ENCODE assay signal across 14 cellular contexts in the genomic region with DNA sequence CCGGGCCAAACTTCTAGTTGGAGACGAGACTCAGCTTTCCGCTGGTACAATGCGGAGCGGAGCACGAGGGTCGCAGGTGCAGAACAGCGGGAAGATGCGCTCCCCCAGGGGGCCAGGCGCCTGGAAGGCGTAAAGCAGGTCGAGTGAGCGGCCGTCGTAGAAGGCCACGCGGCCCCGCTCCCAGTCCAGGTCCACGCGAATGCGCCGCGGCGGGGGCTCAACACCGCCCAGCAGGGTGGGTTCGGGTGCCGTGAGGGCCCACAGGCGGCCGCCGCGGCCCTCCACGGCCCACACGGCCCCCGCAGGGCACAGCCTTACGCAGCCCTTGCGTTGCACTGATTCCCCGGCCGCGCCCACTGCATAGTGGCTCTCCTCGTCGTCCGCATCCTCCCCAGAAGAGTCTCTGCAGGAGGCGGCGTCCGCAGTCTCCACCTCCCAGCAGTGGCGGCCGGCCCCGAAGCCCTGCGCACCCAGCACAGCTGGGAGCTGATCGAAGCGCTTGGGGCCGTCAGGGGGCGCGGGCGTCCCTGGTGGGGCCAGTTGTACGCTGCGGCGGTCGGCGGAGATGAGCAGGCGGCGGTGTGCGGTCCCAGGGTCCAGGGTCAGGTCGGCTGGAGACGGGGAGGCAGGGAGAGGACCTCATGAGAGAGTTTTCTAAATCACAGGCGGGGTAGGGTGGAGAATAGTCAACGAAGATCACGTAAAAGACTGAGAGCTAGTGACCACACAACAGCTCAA. TPM values are rescaled to one million over a fixed set of nuclear protein-coding genes. Genes with fewer than 3 reads are reported as not detected.
DNase-seq lines count a peak whose midpoint lies in the region; ATAC-seq and TF ChIP-seq lines count a peak whose summit lies in the region.
"Had no signal": no experiment of that assay in that cellular context is flagged by ENCODE, and none has a peak within 500 bp of the region (broad histone marks: within the 10 kb centered on the region; RNA-seq: fewer than 3 reads in every experiment).

No MANE protein-coding gene starts in this region.

- peak overlapping the region; percentile 17 for H3K4me3 ChIP-seq in brain microvascular endothelial cell (ENCODE audit: low read depth, low read length)
- peak overlapping the region; percentile 50 for H3K4me3 ChIP-seq in iPS-15b (ENCODE audit: low read depth, low read length)
- H3K4me3 ChIP-seq in smooth muscle cell, result peak overlapping the region; percentile 36
- no peak overlapping the region for H3K4me3 ChIP-seq in PC-9
- peak overlapping the region in 1 of 4 donors; percentile 9 for H3K4me3 ChIP-seq in transverse colon
- H3K4me3 ChIP-seq: SK-N-MC had no signal

- peaks cover 38% of the 10 kb centered on the region for H3K27me3 Mint-ChIP-seq in activated CD4-positive, alpha-beta T cell treated with anti-CD3 and anti-CD28 coated beads for 36 hours

- CTCF ChIA-PET in activated CD4-positive, alpha-beta T cell treated with anti-CD3 and anti-CD28 coated beads for 36 hours (lab: Charles Lee), result interaction anchor here (0.7 to 1.3 kb wide), 2 partner anchors 32 to 153 kb away, joined by 3 read pairs; no protein-coding TSS in a partner anchor
- CTCF ChIA-PET in PC-9 (lab: Charles Lee), result no interaction called here

- POLR2A ChIA-PET in activated CD4-positive, alpha-beta T cell treated with anti-CD3 and anti-CD28 coated beads for 36 hours (lab: Charles Lee), result interaction anchor here (1.9 kb wide), 1 partner anchor 9 kb away, joined by 7 read pairs; the partner anchor contains the start of gene POLR1H
- POLR2A ChIA-PET in PC-9 (lab: Charles Lee; ENCODE audit: unreplicated experiment), result no interaction called here

- H3K4me1 ChIP-seq in iPS-15b (ENCODE audit: control insufficient read depth, insufficient read depth, low read length) (peaks cover 6% of the 10 kb centered on the region), smooth muscle cell (ENCODE audit: low read depth) (peaks cover 19% of the 10 kb centered on the region), PC-9 (replicated peaks; ENCODE audit: insufficient read depth) (peaks cover 20% of the 10 kb centered on the region), transverse colon (peaks cover 19 to 49% (median 36%) of the 10 kb centered on the region in 4 donors)

- peak overlapping the region; percentile 82 for H3K4me2 ChIP-seq in smooth muscle cell
- H3K4me2 ChIP-seq in PC-9, result no peak overlapping the region

- 10% methylated on average over 53 of the region's 68 CpGs for WGBS in smooth muscle cell (ENCODE audit: low lambda C conversion rate)
- 64 to 92% methylated on average over 5 to 66 of the region's 68 CpGs for WGBS in transverse colon (ENCODE audit: low coverage in 1 of 2), 2 donors

- peaks cover 44% of the 10 kb centered on the region for H3K4me1 Mint-ChIP-seq in activated CD4-positive, alpha-beta T cell treated with anti-CD3 and anti-CD28 coated beads for 36 hours

- no peaks in the 10 kb centered on the region for H3K36me3 ChIP-seq in brain microvascular endothelial cell (replicated peaks)
- no peaks in the 10 kb centered on the region for H3K36me3 ChIP-seq in iPS-15b (ENCODE audit: control insufficient read depth, insufficient read depth, low read length)
- no peaks in the 10 kb centered on the region for H3K36me3 ChIP-seq in smooth muscle cell (ENCODE audit: low read depth)
- H3K36me3 ChIP-seq in PC-9 (ENCODE audit: low read depth), result no peaks in the 10 kb centered on the region
- peaks cover 0 to 11% (median 0%) of the 10 kb centered on the region in 4 donors for H3K36me3 ChIP-seq in transverse colon

- peak; percentile 36 for DNase-seq in activated CD4-positive, alpha-beta T cell treated with anti-CD3 and anti-CD28 coated beads for 36 hours
- no peak for DNase-seq in activated CD4-positive, alpha-beta T cell treated with anti-CD3 and anti-CD28 coated beads for 48 hours
- DNase-seq in brain microvascular endothelial cell (peak; percentile 25), smooth muscle cell (lab: John Stamatoyannopoulos, UW; ENCODE audit: unreplicated experiment) (no peak), PC-9 (no peak), transverse colon (no peak)
- DNase-seq: cerebellar nuclear complex, NCI-H345 had no signal

- H3K27ac ChIP-seq in brain microvascular endothelial cell (no peak overlapping the region), smooth muscle cell (ENCODE audit: low read depth) (no peak overlapping the region), PC-9 (no peak overlapping the region), transverse colon (no peak overlapping the region)
- H3K27ac ChIP-seq: SK-N-MC had no signal

- peaks cover 29% of the 10 kb centered on the region for H3K36me3 Mint-ChIP-seq in activated CD4-positive, alpha-beta T cell treated with anti-CD3 and anti-CD28 coated beads for 36 hours (ENCODE audit: low read depth)

- H4K20me1 ChIP-seq in smooth muscle cell (ENCODE audit: low read depth) (no peaks in the 10 kb centered on the region), PC-9 (ENCODE audit: insufficient read depth) (peaks cover 8% of the 10 kb centered on the region)

- no peak for TF ChIP-seq EP300 in transverse colon (IDR thresholded peaks at IDR 0.05; ENCODE audit: low read depth)

- intact Hi-C loops in activated CD4-positive, alpha-beta T cell treated with anti-CD3 and anti-CD28 coated beads for 36 hours (cut with DNase I, micrococcal nuclease), result no loop called here
- intact Hi-C loops in PC-9 (cut with micrococcal nuclease; ENCODE audit: unreplicated experiment) (no loop called here), transverse colon (cut with DNase I; ENCODE audit: low total_unique reads) (no loop called here)

- no peak for ATAC-seq in activated CD4-positive, alpha-beta T cell treated with anti-CD3 and anti-CD28 coated beads for 36 hours
- no peak for ATAC-seq in HG02852 (IDR thresholded peaks at IDR 0.05; ENCODE audit: unreplicated experiment)
- ATAC-seq: sciatic nerve had no signal

- H2AFZ ChIP-seq in smooth muscle cell (ENCODE audit: low read depth) (no peak overlapping the region), PC-9 (no peak overlapping the region)

- no peak overlapping the region for H3K4me3 Mint-ChIP-seq in activated CD4-positive, alpha-beta T cell treated with anti-CD3 and anti-CD28 coated beads for 36 hours

- H3K27me3 ChIP-seq in brain microvascular endothelial cell (replicated peaks) (peaks cover 39% of the 10 kb centered on the region), iPS-15b (ENCODE audit: control insufficient read depth, insufficient read depth, low read length) (peaks cover 71% of the 10 kb centered on the region), smooth muscle cell (ENCODE audit: low read depth) (peaks cover 63% of the 10 kb centered on the region), PC-9 (ENCODE audit: insufficient read depth, low read depth) (no peaks in the 10 kb centered on the region), transverse colon (peaks cover 60% of the 10 kb centered on the region)

- no peaks in the 10 kb centered on the region for H3K9me3 ChIP-seq in iPS-15b (ENCODE audit: control insufficient read depth, insufficient read depth, low read length)
- H3K9me3 ChIP-seq in smooth muscle cell (replicated peaks; ENCODE audit: low read depth), result no peaks in the 10 kb centered on the region
- H3K9me3 ChIP-seq in PC-9 (ENCODE audit: insufficient read depth, low read depth), result no peaks in the 10 kb centered on the region
- no peaks in the 10 kb centered on the region for H3K9me3 ChIP-seq in transverse colon

- no peaks in the 10 kb centered on the region for H3K9me2 ChIP-seq in PC-9 (ENCODE audit: insufficient read depth)

- H3K79me2 ChIP-seq in smooth muscle cell (ENCODE audit: low read depth), result peaks cover 2% of the 10 kb centered on the region
- H3K79me2 ChIP-seq in PC-9 (ENCODE audit: low read depth), result peaks cover 37% of the 10 kb centered on the region

- H3K9ac ChIP-seq in iPS-15b (ENCODE audit: low read depth, low read length) (no peak overlapping the region), smooth muscle cell (ENCODE audit: low read depth) (no peak overlapping the region)

- no peak overlapping the region for H3K27ac Mint-ChIP-seq in activated CD4-positive, alpha-beta T cell treated with anti-CD3 and anti-CD28 coated beads for 36 hours

- H3K9me3 Mint-ChIP-seq in activated CD4-positive, alpha-beta T cell treated with anti-CD3 and anti-CD28 coated beads for 36 hours (ENCODE audit: low read depth), result no peaks in the 10 kb centered on the region

- H3F3A ChIP-seq in smooth muscle cell (ENCODE audit: low read depth) (peaks cover under 1% of the 10 kb centered on the region), PC-9 (ENCODE audit: insufficient read depth, low read depth) (peaks cover 24% of the 10 kb centered on the region)

- in situ Hi-C loops in brain microvascular endothelial cell (cut with HindIII; ENCODE audit: low pct_ligation_motif_present, low sequenced_read_pairs), result no loop called here
- in situ Hi-C loops in transverse colon (cut with MboI; ENCODE audit: low pct_ligation_motif_present in 1 of 4, low pct_unique_long_range_greater_than_20kb in 1 of 4, low sequenced_read_pairs in 3 of 4), result no loop called here

- BruUV-seq in PC-9 (replicated peaks; lab: Mats Ljungman, UMichigan), result no TSS peak

- peak; percentile 37 for TF ChIP-seq CTCF in brain microvascular endothelial cell (IDR thresholded peaks at IDR 0.05; ENCODE audit: low read depth, low read length, missing control alignments)
- no peak for TF ChIP-seq CTCF in smooth muscle cell (IDR thresholded peaks at IDR 0.05; ENCODE audit: borderline replicate concordance, insufficient read depth, poor library complexity, severe bottlenecking)
- no peak for TF ChIP-seq CTCF in PC-9 (conservative IDR thresholded peaks at IDR 0.05)
- no peak for TF ChIP-seq CTCF in transverse colon (IDR thresholded peaks at IDR 0.05)

- TF ChIP-seq POLR2A in transverse colon (IDR thresholded peaks at IDR 0.05), result no peak

RNA-seq across cellular contexts. Expression of gene PPP1R11, which starts 4.3 kb away (rescaled TPM):
- 10 to 100 TPM; 47.8 to 59.9 TPM for total RNA-seq in activated CD4-positive, alpha-beta T cell treated with anti-CD3 and anti-CD28 coated beads for 36 hours
- 48.8 and 63.4 TPM in 2 replicates for total RNA-seq in smooth muscle cell
- polyA plus RNA-seq in smooth muscle cell, result 76.8 and 80.2 TPM in 2 replicates
- total RNA-seq in PC-9 (2021), result 48.3 and 49.3 TPM in 2 replicates
- 100 to 1,000 TPM in 1 of 4 donors, 10 to 100 TPM in 3; 55.3 to 276 (median 79.1) TPM for total RNA-seq in transverse colon

RNA-seq across cellular contexts. Expression of gene RNF39, which starts 4.3 kb away (rescaled TPM):
- not detected for total RNA-seq in activated CD4-positive, alpha-beta T cell treated with anti-CD3 and anti-CD28 coated beads for 36 hours
- 0.18 and 0.90 TPM in 2 replicates for total RNA-seq in smooth muscle cell
- 0.70 and 0.74 TPM in 2 replicates for polyA plus RNA-seq in smooth muscle cell
- total RNA-seq in PC-9 (2021), result 7.3 and 7.5 TPM in 2 replicates
- total RNA-seq in transverse colon, result under 1 TPM in 2 of 4 donors, not detected in 2; 0.27 to 0.95 TPM
- total RNA-seq: activated CD8-positive, alpha-beta memory T cell treated with anti-CD3 and anti-CD28 coated beads for 36 hours; sciatic nerve had no signal

RNA-seq across cellular contexts. Expression of gene POLR1H, which starts 10.2 kb away (rescaled TPM):
- total RNA-seq in activated CD4-positive, alpha-beta T cell treated with anti-CD3 and anti-CD28 coated beads for 36 hours, result 10 to 100 TPM; 38.2 to 65.0 TPM
- total RNA-seq in smooth muscle cell (17.3 and 21.0 TPM in 2 replicates), PC-9 (2021) (33.3 and 37.6 TPM in 2 replicates), transverse colon (10 to 100 TPM in 3 of 4 donors, not detected in 1; 12.3 to 36.2 (median 21.6) TPM)
- polyA plus RNA-seq in smooth muscle cell, result 35.1 and 41.7 TPM in 2 replicates

RNA-seq across cellular contexts. Expression of gene TRIM31, which starts 41.6 kb away (rescaled TPM):
- not detected for total RNA-seq in activated CD4-positive, alpha-beta T cell treated with anti-CD3 and anti-CD28 coated beads for 36 hours
- total RNA-seq in smooth muscle cell (0.18 TPM in 1 of 2 replicates, not detected in the other), PC-9 (2021) (not detected in 2 replicates), transverse colon (100 to 1,000 TPM in 2 of 4 donors, 10 to 100 TPM in 1, 1 to 10 TPM in 1; 3.4 to 221 (median 151) TPM)
- polyA plus RNA-seq in smooth muscle cell, result not detected in 2 replicates
- total RNA-seq: activated CD8-positive, alpha-beta memory T cell treated with anti-CD3 and anti-CD28 coated beads for 36 hours; sciatic nerve had no signal
- polyA plus RNA-seq: keratinocyte had no signal

Comparison
In these comparisons a context has a peak if more than half of its experiments do, and no peak if none do; other contexts are left out.
1. DNase-seq: peak in activated CD4-positive, alpha-beta T cell treated with anti-CD3 and anti-CD28 coated beads for 36 hours (single experiment) and brain microvascular endothelial cell (single experiment); none in activated CD4-positive, alpha-beta T cell treated with anti-CD3 and anti-CD28 coated beads for 48 hours (single experiment), smooth muscle cell (single experiment), PC-9 (0 of 2) and transverse colon (single experiment).